Comparison of ENCODE assay signal across 17 cellular contexts in genomic region chr18:48680339-48680738, GRCh38.
DNase-seq lines count a peak whose midpoint lies in the region; ATAC-seq, FAIRE-seq and TF ChIP-seq lines count a peak whose summit lies in the region.
"Had no signal": no experiment of that assay in that cellular context is flagged by ENCODE, and none has a peak within 500 bp of the region (broad histone marks: within the 10 kb centered on the region; RNA-seq: fewer than 3 reads in every experiment).

No MANE protein-coding gene starts in this region.

- WGBS in lung, 2 donors = 68 to 85% methylated on average over 9 of the region's 9 CpGs

- no peak overlapping the region for H3K4me3 ChIP-seq in fibroblast of the aortic adventitia (ENCODE audit: low read depth, low read length)
- no peak overlapping the region for H3K4me3 ChIP-seq in lung
- H3K4me3 ChIP-seq in subcutaneous abdominal adipose tissue (ENCODE audit: low read depth in 1 of 5, low read length in 5 of 5) = no peak overlapping the region

- peaks cover 0 to 5% of the 10 kb centered on the region in 2 donors for H3K36me3 ChIP-seq in lung (ENCODE audit: control insufficient read depth in 2 of 2, insufficient read depth in 2 of 2, low read length in 2 of 2)
- H3K36me3 ChIP-seq in subcutaneous abdominal adipose tissue (ENCODE audit: control insufficient read depth in 5 of 5, insufficient read depth in 5 of 5, low read length in 5 of 5) = peaks cover under 1 to 26% (median 15%) of the 10 kb centered on the region in 5 donors

- TF ChIP-seq CTCF in fibroblast of the aortic adventitia (IDR thresholded peaks at IDR 0.05; ENCODE audit: insufficient read depth, low read length) = no peak
- TF ChIP-seq CTCF in lung (IDR thresholded peaks at IDR 0.05; ENCODE audit: control extremely low read depth, extremely low read depth) = no peak

- no peak for TF ChIP-seq POLR2A in GM12892 (IDR thresholded peaks at IDR 0.05; ENCODE audit: low read depth, low read length)

- ATAC-seq in lung (ENCODE audit: insufficient read depth, low FRiP score) (no peak), GM21576 (IDR thresholded peaks at IDR 0.05; ENCODE audit: unreplicated experiment) (no peak), GM19397 (IDR thresholded peaks at IDR 0.05; ENCODE audit: unreplicated experiment) (no peak)

- peak; percentile 46 for FAIRE-seq in GM12892 (lab: Jason Lieb, UNC)
- FAIRE-seq: colon, urothelium cell line had no signal

- no peaks in the 10 kb centered on the region for H3K9me3 ChIP-seq in lung (ENCODE audit: control insufficient read depth in 2 of 2, insufficient read depth in 1 of 2, low read length in 1 of 2)
- no peaks in the 10 kb centered on the region for H3K9me3 ChIP-seq in subcutaneous abdominal adipose tissue (ENCODE audit: control insufficient read depth in 5 of 5, low read length in 5 of 5)

- peaks cover 7 to 13% of the 10 kb centered on the region in 2 donors for H3K4me1 ChIP-seq in lung (ENCODE audit: control insufficient read depth in 2 of 2, insufficient read depth in 2 of 2, low read length in 2 of 2)
- peaks cover 7 to 49% (median 46%) of the 10 kb centered on the region in 5 donors for H3K4me1 ChIP-seq in subcutaneous abdominal adipose tissue (ENCODE audit: control insufficient read depth in 5 of 5, insufficient read depth in 5 of 5, low read length in 5 of 5)

- H3K27me3 ChIP-seq in lung (ENCODE audit: control insufficient read depth, insufficient read depth) = no peaks in the 10 kb centered on the region
- no peaks in the 10 kb centered on the region for H3K27me3 ChIP-seq in subcutaneous abdominal adipose tissue (ENCODE audit: control insufficient read depth in 5 of 5, insufficient read depth in 4 of 5, low read length in 5 of 5)

- H3K27ac ChIP-seq in lung (ENCODE audit: low read depth in 1 of 2, low read length in 1 of 2) (peak overlapping the region; percentile 20 to 51), subcutaneous abdominal adipose tissue (ENCODE audit: low read depth, low read length) (peak overlapping the region; percentile 60)

- H3K9ac ChIP-seq in subcutaneous abdominal adipose tissue (ENCODE audit: low read length in 5 of 5) = peak overlapping the region in 2 of 5 donors; percentile 21 to 49

- DNase-seq in GM12892 (ENCODE audit: insufficient read length) (no peak), fibroblast of the aortic adventitia (ENCODE audit: low read depth) (peak; percentile 9), lung (ENCODE audit: low spot score) (no peak), mucosa of gallbladder (ENCODE audit: low spot score) (no peak), NCI-H526 treated with DMSO at 0.1 percent for 48 hours (lab: John Stamatoyannopoulos, UW) (no peak)
- DNase-seq: ACHN; activated CD4-positive, alpha-beta T cell treated with anti-CD3 and anti-CD28 coated beads, Interleukin-2, amount 10 ng/mL, durations not matched to agents 24 days and 14 days; activated T-cell treated with anti-CD3 and anti-CD28 coated beads, Interleukin-2, amount 50 U/mL, for 48 hours; GF-D8; NCI-H2171 treated with DMSO at 0.1 percent for 48 hours; NK-92 treated with Interleukin-12 subunit alpha and Interleukin-12 subunit beta, amount 100 ng/mL, for 24 hours; SHP77 had no signal
